Comparison of ENCODE assay signal across 9 cellular contexts in the genomic region with DNA sequence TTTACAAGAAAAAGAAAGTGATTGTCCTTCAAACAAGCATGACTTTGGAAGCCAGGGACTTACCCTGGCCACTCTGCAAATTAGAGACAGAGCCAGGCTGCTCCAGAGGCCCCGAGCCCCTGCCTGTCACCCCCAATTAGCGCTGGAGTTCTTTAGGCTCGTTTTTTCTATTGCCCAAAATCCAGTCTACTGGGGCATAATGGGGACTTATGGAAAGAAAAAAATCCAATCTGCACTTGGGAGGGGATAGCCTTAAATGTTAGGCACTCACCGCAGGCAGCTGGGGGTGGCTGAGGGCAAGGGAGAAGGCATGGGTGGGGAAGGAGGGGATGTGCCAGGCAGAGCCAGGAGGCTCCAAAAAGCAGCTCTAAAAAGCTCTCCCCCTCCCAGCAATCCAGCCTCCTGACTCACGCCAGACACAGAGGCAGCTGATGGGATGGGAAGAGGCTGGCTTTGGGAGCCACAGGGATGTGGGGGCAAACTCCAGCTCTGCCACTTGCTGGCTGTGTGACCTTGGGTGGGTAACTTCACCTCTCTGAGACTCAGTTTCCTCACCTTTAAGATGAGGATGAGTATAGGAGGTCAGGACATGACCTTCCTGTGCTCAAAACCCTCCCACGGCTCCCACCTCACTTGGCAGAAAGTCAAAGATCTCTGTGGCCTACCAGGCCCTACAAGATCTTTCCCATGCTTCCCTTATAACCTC.
DNase-seq lines count a peak whose midpoint lies in the region; ATAC-seq and TF ChIP-seq lines count a peak whose summit lies in the region.
"Had no signal": no experiment of that assay in that cellular context is flagged by ENCODE, and none has a peak within 500 bp of the region (broad histone marks: within the 10 kb centered on the region; RNA-seq: fewer than 3 reads in every experiment).

No MANE protein-coding gene starts in this region.

- WGBS in liver = 71% methylated on average over 6 of the region's 6 CpGs

- H3K4me3 ChIP-seq in liver (ENCODE audit: low read depth in 1 of 3, low read length in 3 of 3) (no peak overlapping the region), tibial artery (no peak overlapping the region)

- H3K36me3 Mint-ChIP-seq in activated naive CD4-positive, alpha-beta T cell treated with anti-CD3 and anti-CD28 coated beads, Interleukin-2, amount 50 U/mL, for 72 hours = no peaks in the 10 kb centered on the region

- H3K36me3 ChIP-seq in liver (ENCODE audit: control insufficient read depth in 4 of 4, insufficient read depth in 3 of 4, low read depth in 1 of 4, low read length in 3 of 4) (no peaks in the 10 kb centered on the region), tibial artery (no peaks in the 10 kb centered on the region)

- peak overlapping the region; percentile 97 to 99 for H3K27ac Mint-ChIP-seq in activated naive CD4-positive, alpha-beta T cell treated with anti-CD3 and anti-CD28 coated beads, Interleukin-2, amount 50 U/mL, for 72 hours

- peak overlapping the region; percentile 52 to 66 for H3K27ac ChIP-seq in liver (ENCODE audit: low read depth in 1 of 2, low read length in 2 of 2)
- peak overlapping the region; percentile 0 to 41 for H3K27ac ChIP-seq in tibial artery

- no peak overlapping the region for H3K9ac ChIP-seq in liver (ENCODE audit: low read depth in 1 of 2, low read length in 2 of 2)

- intact Hi-C loops in tibial artery (cut with DNase I; ENCODE audit: low total_unique reads) = no loop called here

- no peak for TF ChIP-seq CTCF in liver (IDR thresholded peaks at IDR 0.05; ENCODE audit: low read depth, low read length, missing input control)
- TF ChIP-seq CTCF in tibial artery (IDR thresholded peaks at IDR 0.05) = no peak

- peak; percentile 7 to 30 for ATAC-seq in activated naive CD4-positive, alpha-beta T cell treated with anti-CD3 and anti-CD28 coated beads, Interleukin-2, amount 50 U/mL, for 72 hours

- DNase-seq in activated naive CD4-positive, alpha-beta T cell treated with Interleukin-2 at 50 U/mL for 16 hours = peak; percentile 13
- DNase-seq in activated naive CD4-positive, alpha-beta T cell treated with anti-CD3 and anti-CD28 coated beads, Interleukin-2, amount 50 U/mL, for 16 hours = no peak
- DNase-seq in activated naive CD4-positive, alpha-beta T cell treated with anti-CD3 and anti-CD28 coated beads, Interleukin-2, amount 50 U/mL, for 72 hours (ENCODE audit: low spot score in 2 of 2) = no peak
- DNase-seq in tibial artery = peak in 1 of 2 donors; percentile 56
- no peak for DNase-seq in NCI-H69 (lab: John Stamatoyannopoulos, UW)
- DNase-seq in amygdala (lab: John Stamatoyannopoulos, UW) = no peak
- DNase-seq in COLO668 (lab: John Stamatoyannopoulos, UW; ENCODE audit: unreplicated experiment) = no peak
- DNase-seq: Caco-2 had no signal

- H3K9me3 ChIP-seq in liver (ENCODE audit: control insufficient read depth in 4 of 4, low read length in 3 of 4) (no peaks in the 10 kb centered on the region), tibial artery (no peaks in the 10 kb centered on the region)
- H3K9me3 ChIP-seq: Caco-2 had no signal

- peaks cover 0 to 4% (median under 1%) of the 10 kb centered on the region in 4 donors for H3K4me1 ChIP-seq in liver (ENCODE audit: control insufficient read depth in 4 of 4, insufficient read depth in 4 of 4, low read length in 3 of 4)
- H3K4me1 ChIP-seq in tibial artery = peaks cover 0 to 19% (median 0%) of the 10 kb centered on the region in 4 donors

- no peak for TF ChIP-seq RAD21 in liver (IDR thresholded peaks at IDR 0.05)

- no peaks in the 10 kb centered on the region for H3K27me3 ChIP-seq in liver (ENCODE audit: control insufficient read depth in 4 of 4, insufficient read depth in 4 of 4, low read length in 3 of 4)
- no peaks in the 10 kb centered on the region for H3K27me3 ChIP-seq in tibial artery

- no peaks in the 10 kb centered on the region for H3K9me3 Mint-ChIP-seq in activated naive CD4-positive, alpha-beta T cell treated with anti-CD3 and anti-CD28 coated beads, Interleukin-2, amount 50 U/mL, for 72 hours

TF ChIP-seq in liver, 16 proteins besides CTCF, POLR2A, EP300 and RAD21:
- TF ChIP-seq FOXA1 (IDR thresholded peaks at IDR 0.05) (no peak), JUND (IDR thresholded peaks at IDR 0.05) (no peak), RXRA (IDR thresholded peaks at IDR 0.05) (no peak), HNF4A (conservative IDR thresholded peaks at IDR 0.05) (no peak), TAF1 (conservative IDR thresholded peaks at IDR 0.05) (no peak), ZBTB33 (IDR thresholded peaks at IDR 0.05) (no peak), EGR1 (IDR thresholded peaks at IDR 0.05; ENCODE audit: low read depth in 2 of 2) (no peak), GABPA (IDR thresholded peaks at IDR 0.05 in 1 of 2, conservative IDR thresholded peaks at IDR 0.05 in 1 of 2) (no peak)
